Comparison of ENCODE assay signal across 1 cellular context in the genomic region with DNA sequence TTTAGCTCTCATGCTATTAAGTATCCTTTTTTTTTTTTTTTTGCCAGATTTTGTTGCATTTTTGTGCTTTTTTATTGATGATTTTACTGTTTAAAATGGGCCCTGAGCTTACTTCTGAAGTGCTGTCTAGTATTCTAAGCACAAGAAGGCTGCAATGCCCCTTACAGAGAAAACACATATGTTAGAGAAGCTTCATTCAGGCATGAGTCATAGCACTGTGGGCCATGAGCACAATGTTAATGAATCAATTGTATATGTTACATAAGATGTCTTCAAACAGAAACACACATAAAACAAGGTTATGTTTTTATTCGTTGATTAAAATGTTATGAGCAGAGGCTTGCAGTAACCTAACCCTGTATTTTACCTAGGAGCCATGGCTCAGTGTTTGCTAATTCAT.
TF ChIP-seq lines count a peak whose summit lies in the region.

No MANE protein-coding gene starts in this region.

TF ChIP-seq in IMR-90, 13 proteins besides CTCF, POLR2A, EP300 and RAD21 (continued from another document):
- TF ChIP-seq, protein P1, sequence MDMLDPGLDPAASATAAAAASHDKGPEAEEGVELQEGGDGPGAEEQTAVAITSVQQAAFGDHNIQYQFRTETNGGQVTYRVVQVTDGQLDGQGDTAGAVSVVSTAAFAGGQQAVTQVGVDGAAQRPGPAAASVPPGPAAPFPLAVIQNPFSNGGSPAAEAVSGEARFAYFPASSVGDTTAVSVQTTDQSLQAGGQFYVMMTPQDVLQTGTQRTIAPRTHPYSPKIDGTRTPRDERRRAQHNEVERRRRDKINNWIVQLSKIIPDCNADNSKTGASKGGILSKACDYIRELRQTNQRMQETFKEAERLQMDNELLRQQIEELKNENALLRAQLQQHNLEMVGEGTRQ (IDR thresholded peaks at IDR 0.05; ENCODE audit: low read depth, low read length): no peak
- TF ChIP-seq RFX5 (IDR thresholded peaks at IDR 0.05; ENCODE audit: low read depth, low read length) (no peak), MXI1 (IDR thresholded peaks at IDR 0.05; ENCODE audit: borderline replicate concordance, low read depth, low read length) (no peak), CHD1 (IDR thresholded peaks at IDR 0.05; ENCODE audit: low read depth, low read length) (no peak), MAZ (IDR thresholded peaks at IDR 0.05; ENCODE audit: borderline replicate concordance, low read depth, low read length) (no peak), CEBPB (IDR thresholded peaks at IDR 0.05; ENCODE audit: low read depth, low read length) (no peak), RCOR1 (IDR thresholded peaks at IDR 0.05; ENCODE audit: insufficient replicate concordance, low read length) (no peak), SMC3 (IDR thresholded peaks at IDR 0.05; ENCODE audit: low read depth, low read length) (no peak)
TF ChIP-seq in IMR-90: peak in this region for 0.
